26 cellular contexts compared by ENCODE assay signal in the genomic region with DNA sequence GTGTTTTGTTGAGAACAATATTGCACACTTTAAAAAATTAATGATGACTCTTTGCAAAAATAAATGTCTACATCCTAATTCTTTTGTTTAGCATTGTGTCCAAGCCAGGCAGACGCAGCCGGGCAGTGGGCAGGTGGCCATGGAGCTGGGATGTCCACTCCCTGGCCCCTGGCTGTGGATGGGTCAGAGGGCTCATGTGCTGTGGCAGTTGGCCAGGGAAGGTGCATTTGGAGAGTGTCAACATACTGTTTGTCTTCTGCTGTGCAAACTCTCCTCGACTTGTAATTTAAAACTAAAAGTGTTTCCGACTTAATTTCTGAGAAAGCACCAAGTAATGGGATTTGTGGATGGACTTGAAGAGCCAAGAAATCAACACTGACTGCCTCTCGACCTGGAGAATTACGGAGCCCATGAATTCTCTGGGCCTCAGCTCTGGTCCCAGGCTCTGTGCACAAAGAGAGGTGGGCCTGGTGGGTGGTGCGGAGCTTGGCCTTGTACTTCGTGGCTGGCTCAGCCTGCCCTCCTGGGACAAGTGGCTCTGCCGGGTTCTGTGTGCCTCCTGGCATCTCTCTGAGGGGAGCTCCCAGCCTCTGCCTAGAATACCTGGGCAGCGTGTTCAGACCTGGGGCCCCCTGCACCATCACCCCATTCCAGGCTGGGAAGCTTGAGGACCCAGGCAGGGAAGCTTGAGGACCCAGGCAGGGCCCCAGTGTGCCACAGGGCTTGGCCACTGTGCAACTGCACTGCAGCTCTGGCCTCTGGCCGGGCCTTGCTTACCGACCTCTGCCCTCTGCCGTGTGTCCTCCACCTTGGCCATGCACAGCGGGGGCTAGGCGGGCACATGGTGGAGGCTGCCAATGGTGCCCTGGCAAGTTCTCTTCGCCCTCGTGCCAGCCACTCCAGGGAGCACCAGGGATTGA. TPM values are rescaled to one million over a fixed set of nuclear protein-coding genes. Genes with fewer than 3 reads are reported as not detected.
DNase-seq lines count a peak whose midpoint lies in the region; ATAC-seq and TF ChIP-seq lines count a peak whose summit lies in the region.
"Had no signal": no experiment of that assay in that cellular context is flagged by ENCODE, and none has a peak within 500 bp of the region (broad histone marks: within the 10 kb centered on the region; RNA-seq: fewer than 3 reads in every experiment).

No MANE protein-coding gene starts in this region.

- ATAC-seq in heart right ventricle = peak; percentile 34 to 86 (median 77)
- no peak for ATAC-seq in HG02970 (IDR thresholded peaks at IDR 0.05; ENCODE audit: low FRiP score, unreplicated experiment)
- ATAC-seq: activated CD4-positive, CD25-positive, alpha-beta regulatory T cell treated with anti-CD3 and anti-CD28 coated beads, Interleukin-2, amount 50 U/mL, for 24 hours; effector memory CD8-positive, alpha-beta T cell; left colon; natural killer cell had no signal

- peaks cover 0 to 6% (median 0%) of the 10 kb centered on the region in 11 donors for H3K9me3 ChIP-seq in heart right ventricle

- no peaks in the 10 kb centered on the region for H3K36me3 ChIP-seq in heart right ventricle
- H3K36me3 ChIP-seq: spleen had no signal

- 63 to 79% methylated on average over 17 of the region's 17 CpGs for WGBS in heart right ventricle, 2 donors

- no peak overlapping the region for H3K4me3 ChIP-seq in heart right ventricle
- H3K4me3 ChIP-seq: hepatocyte, spleen had no signal

- DNase-seq in NCI-H2196 treated with DMSO at 0.1 percent for 48 hours (lab: John Stamatoyannopoulos, UW; ENCODE audit: unreplicated experiment) = peak; percentile 4
- peak in 1 of 2 donors; percentile 66 for DNase-seq in heart right ventricle
- peak; percentile 57 for DNase-seq in midbrain (lab: John Stamatoyannopoulos, UW)
- DNase-seq in activated naive CD8-positive, alpha-beta T cell treated with anti-CD3 and anti-CD28 coated beads for 36 hours = no peak
- no peak for DNase-seq in NCI-H82 (lab: John Stamatoyannopoulos, UW)
- no peak for DNase-seq in NAMALWA (ENCODE audit: low spot score)
- DNase-seq: activated CD4-positive, alpha-beta memory T cell treated with anti-CD3 and anti-CD28 coated beads for 36 hours; activated CD8-positive, alpha-beta memory T cell treated with anti-CD3 and anti-CD28 coated beads, Interleukin-2, amount 50 U/mL, for 4 hours; activated naive CD4-positive, alpha-beta T cell treated with anti-CD3 and anti-CD28 coated beads, Interleukin-2, amount 50 U/mL, for 16 hours; CD8-positive, alpha-beta memory T cell; cortex of kidney; DMS 273 treated with DMSO at 0.1 percent for 48 hours; effector memory CD8-positive, alpha-beta T cell; erythroblast; HFFc6; left colon; natural killer cell; NCI-H1694; NCI-H510A; occipital lobe; spleen had no signal

- H3K36me3 Mint-ChIP-seq in activated naive CD8-positive, alpha-beta T cell treated with anti-CD3 and anti-CD28 coated beads for 36 hours = no peaks in the 10 kb centered on the region
- H3K36me3 Mint-ChIP-seq: activated CD4-positive, alpha-beta memory T cell treated with anti-CD3 and anti-CD28 coated beads for 36 hours; CD8-positive, alpha-beta memory T cell; natural killer cell had no signal

- peak overlapping the region; percentile 53 for H3K27ac ChIP-seq in 22Rv1
- H3K27ac ChIP-seq in heart right ventricle = peak overlapping the region in 4 of 10 donors; percentile 7 to 61 (median 37)
- H3K27ac ChIP-seq: hepatocyte, KMS-11, spleen had no signal

- intact Hi-C loops in heart right ventricle (cut with DNase I) = no loop called here

- no peak overlapping the region for H3K27ac Mint-ChIP-seq in activated naive CD8-positive, alpha-beta T cell treated with anti-CD3 and anti-CD28 coated beads for 36 hours
- H3K27ac Mint-ChIP-seq: activated CD4-positive, alpha-beta memory T cell treated with anti-CD3 and anti-CD28 coated beads for 36 hours; CD8-positive, alpha-beta memory T cell; effector memory CD8-positive, alpha-beta T cell; HFFc6; natural killer cell had no signal

- peaks cover 0 to 14% (median 0%) of the 10 kb centered on the region in 9 donors for H3K4me1 ChIP-seq in heart right ventricle

- no peak for TF ChIP-seq CTCF in 22Rv1 (IDR thresholded peaks at IDR 0.05)
- TF ChIP-seq CTCF in heart right ventricle (IDR thresholded peaks at IDR 0.05) = no peak

- no peaks in the 10 kb centered on the region for H3K27me3 Mint-ChIP-seq in activated naive CD8-positive, alpha-beta T cell treated with anti-CD3 and anti-CD28 coated beads for 36 hours

- H3K9me3 Mint-ChIP-seq in activated naive CD8-positive, alpha-beta T cell treated with anti-CD3 and anti-CD28 coated beads for 36 hours = peaks cover 3% of the 10 kb centered on the region
- H3K9me3 Mint-ChIP-seq: CD8-positive, alpha-beta memory T cell; effector memory CD8-positive, alpha-beta T cell; natural killer cell had no signal

- H3K27me3 ChIP-seq in heart right ventricle = no peaks in the 10 kb centered on the region
- H3K27me3 ChIP-seq: hepatocyte, spleen had no signal

- no peaks in the 10 kb centered on the region for H3K4me1 Mint-ChIP-seq in activated naive CD8-positive, alpha-beta T cell treated with anti-CD3 and anti-CD28 coated beads for 36 hours
- H3K4me1 Mint-ChIP-seq: CD8-positive, alpha-beta memory T cell had no signal

- no peak overlapping the region for H3K4me3 Mint-ChIP-seq in activated naive CD8-positive, alpha-beta T cell treated with anti-CD3 and anti-CD28 coated beads for 36 hours
- H3K4me3 Mint-ChIP-seq: activated CD4-positive, alpha-beta memory T cell treated with anti-CD3 and anti-CD28 coated beads for 36 hours; CD8-positive, alpha-beta memory T cell; effector memory CD8-positive, alpha-beta T cell; HFFc6; natural killer cell had no signal

RNA-seq across cellular contexts. Expression of gene RTN4R, which starts 46.4 kb away (rescaled TPM):
- total RNA-seq in heart right ventricle = 1 to 10 TPM in 5 of 10 donors, under 1 TPM in 5; 0.56 to 2.5 (median 0.93) TPM
- 1 to 10 TPM in 1 of 2 donors, under 1 TPM in 1; 0.59 to 1.5 TPM for polyA plus RNA-seq in heart right ventricle
- total RNA-seq in activated naive CD8-positive, alpha-beta T cell treated with anti-CD3 and anti-CD28 coated beads for 36 hours = 1 to 10 TPM; 3.2 to 3.5 TPM

Comparison
In these comparisons a context has a peak if more than half of its experiments do, and no peak if none do; other contexts are left out.
1. DNase-seq: peak in NCI-H2196 treated with DMSO at 0.1 percent for 48 hours (single experiment) and midbrain (single experiment); none in activated naive CD8-positive, alpha-beta T cell treated with anti-CD3 and anti-CD28 coated beads for 36 hours (single experiment), NCI-H82 (single experiment) and NAMALWA (single experiment).